In the genomic region with DNA sequence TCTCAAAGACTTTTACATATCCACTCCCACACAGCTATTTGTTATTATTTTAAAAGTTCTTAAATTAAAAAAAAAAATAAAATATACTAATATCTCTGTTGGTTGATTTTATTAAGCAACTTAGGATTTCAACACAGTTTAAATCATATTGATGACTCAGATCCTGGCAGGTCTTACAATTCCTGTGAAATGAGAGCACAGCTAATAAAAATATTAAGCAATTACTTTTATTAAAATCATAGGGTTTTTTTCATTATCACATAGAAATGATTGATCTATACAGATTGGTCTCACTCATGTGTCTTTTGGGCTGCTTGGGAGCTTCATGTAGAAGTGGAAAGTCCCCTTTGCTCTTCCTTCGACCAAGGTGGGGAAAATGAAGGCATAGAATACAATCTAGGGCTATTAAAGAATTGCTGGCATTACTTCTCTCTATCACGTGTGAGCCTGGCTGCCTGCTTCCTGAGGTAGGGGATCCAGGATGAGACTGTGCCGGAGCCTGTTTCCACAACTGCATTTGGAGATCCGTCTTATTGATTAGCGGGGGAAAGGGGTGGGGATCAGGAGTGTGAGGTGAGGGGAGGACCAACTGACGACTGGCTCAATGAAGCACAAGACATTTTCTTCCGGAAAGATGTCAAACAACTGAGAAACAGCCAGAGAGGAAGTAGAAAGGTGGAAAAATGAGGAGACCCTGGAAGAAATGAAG, we compare ENCODE assay signal across 9 cellular contexts.
DNase-seq lines count a peak whose midpoint lies in the region; ATAC-seq and TF ChIP-seq lines count a peak whose summit lies in the region.
"Had no signal": no experiment of that assay in that cellular context is flagged by ENCODE, and none has a peak within 500 bp of the region (broad histone marks: within the 10 kb centered on the region; RNA-seq: fewer than 3 reads in every experiment).

No MANE protein-coding gene starts in this region.

- H3K9me3 ChIP-seq in right lobe of liver (no peaks in the 10 kb centered on the region), upper lobe of right lung (no peaks in the 10 kb centered on the region)
- H3K9me3 ChIP-seq: BLaER1 treated with 17β-estradiol and CSF1 and Interleukin-3, amounts not matched to agents 10 nM and 100 nM had no signal

- H3K4me1 ChIP-seq in right lobe of liver = peaks cover 0 to 12% (median 0%) of the 10 kb centered on the region in 4 donors
- H3K4me1 ChIP-seq in upper lobe of right lung = no peaks in the 10 kb centered on the region

- DNase-seq in NCI-H1436 (lab: John Stamatoyannopoulos, UW) (peak; percentile 2), NCI-H1436 treated with DMSO at 0.1 percent for 48 hours (lab: John Stamatoyannopoulos, UW) (no peak), dermis microvascular lymphatic vessel endothelial cell (ENCODE audit: low read depth in 2 of 2) (peak; percentile 72 to 83), right lobe of liver (peak in 2 of 3 donors; percentile 20 to 46), upper lobe of right lung (no peak), SKM-1 treated with dmso at 0.1 percent for 144 hours (lab: John Stamatoyannopoulos, UW; ENCODE audit: unreplicated experiment) (no peak), NCI-H2081 treated with DMSO at 0.1 percent for 48 hours (lab: John Stamatoyannopoulos, UW) (no peak)
- no peak for DNase-seq in activated naive CD4-positive, alpha-beta T cell treated with anti-CD3 and anti-CD28 coated beads, Interleukin-2, amount 50 U/mL, for 16 hours

- H3K4me3 ChIP-seq in right lobe of liver (peak overlapping the region; percentile 13 to 22 (median 18)), upper lobe of right lung (peak overlapping the region; percentile 34)
- H3K4me3 ChIP-seq: BLaER1 treated with 17β-estradiol and CSF1 and Interleukin-3, amounts not matched to agents 10 nM and 100 nM had no signal

- TF ChIP-seq CTCF in right lobe of liver (IDR thresholded peaks at IDR 0.05) (no peak), upper lobe of right lung (IDR thresholded peaks at IDR 0.05) (no peak)

- H3K36me3 ChIP-seq in right lobe of liver (no peaks in the 10 kb centered on the region), upper lobe of right lung (no peaks in the 10 kb centered on the region)
- H3K36me3 ChIP-seq: BLaER1 treated with 17β-estradiol and CSF1 and Interleukin-3, amounts not matched to agents 10 nM and 100 nM had no signal

- H3K27me3 ChIP-seq in right lobe of liver (no peaks in the 10 kb centered on the region), upper lobe of right lung (no peaks in the 10 kb centered on the region)
- H3K27me3 ChIP-seq: BLaER1 treated with 17β-estradiol and CSF1 and Interleukin-3, amounts not matched to agents 10 nM and 100 nM had no signal

- 7% methylated on average over 6 of the region's 7 CpGs for WGBS in right lobe of liver (ENCODE audit: insufficient coverage, low coverage, low lambda C conversion rate, missing lambda C conversion rate)

- no peak for TF ChIP-seq POLR2A in right lobe of liver (IDR thresholded peaks at IDR 0.05)

- H3K27ac ChIP-seq in right lobe of liver = peak overlapping the region; percentile 44 to 68 (median 57)
- H3K27ac ChIP-seq in upper lobe of right lung = peak overlapping the region; percentile 52
- H3K27ac ChIP-seq: BLaER1 treated with 17β-estradiol and CSF1 and Interleukin-3, amounts not matched to agents 10 nM and 100 nM had no signal

- ATAC-seq in right lobe of liver = peak; percentile 38 to 53 (median 48)
- ATAC-seq in upper lobe of right lung = peak; percentile 20

- intact Hi-C loops in right lobe of liver (cut with DNase I) (no loop called here), upper lobe of right lung (cut with DNase I) (no loop called here)

Comparison
In these comparisons a context has a peak if more than half of its experiments do, and no peak if none do; other contexts are left out.
1. DNase-seq: peak in NCI-H1436 (single experiment), dermis microvascular lymphatic vessel endothelial cell (2 of 2) and right lobe of liver (2 of 3); none in NCI-H1436 treated with DMSO at 0.1 percent for 48 hours (single experiment), upper lobe of right lung (single experiment), activated naive CD4-positive, alpha-beta T cell treated with anti-CD3 and anti-CD28 coated beads, Interleukin-2, amount 50 U/mL, for 16 hours (single experiment), SKM-1 treated with dmso at 0.1 percent for 144 hours (single experiment) and NCI-H2081 treated with DMSO at 0.1 percent for 48 hours (single experiment).